18 cellular contexts compared by ENCODE assay signal in genomic region chr2:235894839-235895238, GRCh38.
DNase-seq lines count a peak whose midpoint lies in the region; TF ChIP-seq lines count a peak whose summit lies in the region.
"Had no signal": no experiment of that assay in that cellular context is flagged by ENCODE, and none has a peak within 500 bp of the region (broad histone marks: within the 10 kb centered on the region; RNA-seq: fewer than 3 reads in every experiment).

No MANE protein-coding gene starts in this region.

- H3K4me1 ChIP-seq in endodermal cell (ENCODE audit: control insufficient read depth, insufficient read depth, low read length): peaks cover 5% of the 10 kb centered on the region
- H3K4me1 ChIP-seq: A549, Caco-2 had no signal

- H3K27me3 ChIP-seq in endodermal cell (ENCODE audit: control insufficient read depth, insufficient read depth, low read length, poor library complexity, severe bottlenecking): no peaks in the 10 kb centered on the region
- H3K27me3 ChIP-seq: BLaER1 treated with 17β-estradiol and CSF1 and Interleukin-3, amounts not matched to agents 10 nM and 100 nM had no signal

- peaks cover 2% of the 10 kb centered on the region for H3K27me3 Mint-ChIP-seq in endodermal cell (ENCODE audit: insufficient read depth)
- H3K27me3 Mint-ChIP-seq: B cell; CD4-positive, alpha-beta T cell had no signal

- no peaks in the 10 kb centered on the region for H3K4me1 Mint-ChIP-seq in endodermal cell
- H3K4me1 Mint-ChIP-seq: B cell had no signal

- H3K27ac ChIP-seq in endodermal cell (ENCODE audit: low read depth, low read length): no peak overlapping the region
- H3K27ac ChIP-seq: 22Rv1; A549; BLaER1 treated with 17β-estradiol and CSF1 and Interleukin-3, amounts not matched to agents 10 nM and 100 nM; C4-2B had no signal

- no peak overlapping the region for H3K9ac ChIP-seq in endodermal cell (ENCODE audit: extremely low read depth, low read length, poor library complexity, severe bottlenecking)
- H3K9ac ChIP-seq: BLaER1 treated with 17β-estradiol and CSF1 and Interleukin-3, amounts not matched to agents 10 nM and 100 nM had no signal

- H3K4me3 ChIP-seq in choroid plexus epithelial cell (ENCODE audit: low read depth, low read length) (no peak overlapping the region), endodermal cell (ENCODE audit: low read length) (no peak overlapping the region)
- H3K4me3 ChIP-seq: A549; BLaER1 treated with 17β-estradiol and CSF1 and Interleukin-3, amounts not matched to agents 10 nM and 100 nM had no signal

- peaks cover 22% of the 10 kb centered on the region for H3K36me3 Mint-ChIP-seq in endodermal cell (ENCODE audit: low read depth)
- H3K36me3 Mint-ChIP-seq: CD8-positive, alpha-beta T cell had no signal

- no peaks in the 10 kb centered on the region for H3K9me3 Mint-ChIP-seq in endodermal cell
- H3K9me3 Mint-ChIP-seq: CD4-positive, alpha-beta T cell had no signal

- H3K4me3 Mint-ChIP-seq in endodermal cell: no peak overlapping the region
- H3K4me3 Mint-ChIP-seq: B cell; CD4-positive, alpha-beta T cell; CD8-positive, alpha-beta T cell had no signal

- TF ChIP-seq CTCF in choroid plexus epithelial cell (conservative IDR thresholded peaks at IDR 0.05; ENCODE audit: low read depth, low read length) (peak; percentile 5), endodermal cell (conservative IDR thresholded peaks at IDR 0.05) (no peak)

- H3K36me3 ChIP-seq in endodermal cell (ENCODE audit: control insufficient read depth, insufficient read depth, low read length): no peaks in the 10 kb centered on the region

- DNase-seq in choroid plexus epithelial cell (ENCODE audit: low read depth): peak; percentile 70
- peak; percentile 24 for DNase-seq in endodermal cell
- peak; percentile 4 for DNase-seq in iris pigment epithelial cell (ENCODE audit: low read depth)
- DNase-seq in GM19240 (ENCODE audit: insufficient read length, low spot score): no peak
- DNase-seq in NCI-H2029 treated with DMSO at 0.1 percent for 48 hours (lab: John Stamatoyannopoulos, UW): no peak
- no peak for DNase-seq in middle frontal gyrus (ENCODE audit: extremely low spot score, low spot score)
- DNase-seq: AML-193; Caco-2; Calu3; CD4-positive, alpha-beta T cell; CD8-positive, alpha-beta T cell; DMS79 treated with DMSO at 0.1 percent for 48 hours; GF-D8 had no signal

- WGBS in endodermal cell (ENCODE audit: insufficient coverage in 1 of 2, insufficient read length in 1 of 2), 2 experiments: 93 to 94% methylated on average over 8 to 10 of the region's 10 CpGs

- H3K27ac Mint-ChIP-seq in endodermal cell: no peak overlapping the region
- H3K27ac Mint-ChIP-seq: B cell; CD4-positive, alpha-beta T cell; CD8-positive, alpha-beta T cell had no signal

- H3K9me3 ChIP-seq in endodermal cell (ENCODE audit: control insufficient read depth, low read length): no peaks in the 10 kb centered on the region
- H3K9me3 ChIP-seq: A549, Caco-2 had no signal

Comparison
In these comparisons a context has a peak if more than half of its experiments do, and no peak if none do; other contexts are left out.
1. DNase-seq: peak in choroid plexus epithelial cell (single experiment), endodermal cell (single experiment) and iris pigment epithelial cell (single experiment); none in GM19240 (single experiment), NCI-H2029 treated with DMSO at 0.1 percent for 48 hours (single experiment) and middle frontal gyrus (single experiment).